ENCODE assay signal across 2 cellular contexts in the genomic region with DNA sequence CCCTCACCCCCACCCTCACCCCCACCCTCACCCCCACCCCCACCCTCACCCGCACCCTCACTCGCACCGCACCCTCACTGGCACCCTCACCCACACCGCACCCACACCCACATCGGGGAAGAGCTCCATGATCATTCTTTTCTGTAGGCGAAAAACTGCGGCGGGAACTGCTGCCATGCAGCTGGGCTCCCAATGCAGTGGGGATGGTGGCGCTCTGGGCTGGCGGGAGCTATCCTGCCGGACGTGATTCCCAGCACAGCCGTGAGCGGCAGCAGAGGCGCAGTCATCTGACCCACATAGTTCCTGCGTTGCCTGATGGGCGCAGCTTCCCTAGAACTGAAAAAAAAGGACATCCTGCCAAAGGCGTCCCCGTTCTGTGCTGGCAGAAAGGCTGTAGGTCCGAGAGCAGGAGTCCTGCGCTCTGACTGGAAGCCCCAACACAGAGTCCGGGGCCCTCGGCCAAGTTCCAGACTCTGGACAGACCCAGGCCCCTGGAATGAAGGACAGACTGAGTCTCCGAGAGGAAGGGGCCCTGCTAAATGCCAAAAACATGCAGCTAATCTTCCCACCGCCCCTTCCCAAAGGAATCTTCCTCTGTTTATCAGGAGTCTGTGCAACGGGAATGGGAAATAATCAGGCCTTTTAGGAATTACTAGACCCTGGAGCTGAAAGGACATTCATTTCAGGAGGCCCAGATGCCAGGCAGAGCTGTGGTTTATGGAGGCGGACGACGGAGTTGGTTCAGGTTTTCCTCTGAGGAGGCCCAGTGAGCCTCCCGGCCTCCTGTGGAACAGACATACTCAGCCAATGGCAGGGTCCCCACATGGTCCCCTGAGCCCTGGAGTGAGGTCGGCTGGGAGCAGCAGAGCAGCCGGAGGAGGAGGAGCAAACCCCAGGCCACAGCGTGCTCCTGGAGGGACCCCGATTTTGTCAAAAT.
A peak's percentile ranks its signal among the peaks of the same experiment; 100 is the strongest.
TF ChIP-seq lines count a peak whose summit lies in the region.

No MANE protein-coding gene starts in this region.

TF ChIP-seq in Ishikawa, 13 proteins besides CTCF, POLR2A, EP300 and RAD21:
- no peak for TF ChIP-seq TAF1 (IDR thresholded peaks at IDR 0.05; ENCODE audit: low read depth)
- TF ChIP-seq TCF12 (IDR thresholded peaks at IDR 0.05; ENCODE audit: low read depth) = 0 out of 2 replicates have a peak, but pooled peaks have one; percentile 44
- TF ChIP-seq TEAD4 (IDR thresholded peaks at IDR 0.05) = peak; percentile 33; the same call in 1 of the 2 replicates
- TF ChIP-seq, protein P1, sequence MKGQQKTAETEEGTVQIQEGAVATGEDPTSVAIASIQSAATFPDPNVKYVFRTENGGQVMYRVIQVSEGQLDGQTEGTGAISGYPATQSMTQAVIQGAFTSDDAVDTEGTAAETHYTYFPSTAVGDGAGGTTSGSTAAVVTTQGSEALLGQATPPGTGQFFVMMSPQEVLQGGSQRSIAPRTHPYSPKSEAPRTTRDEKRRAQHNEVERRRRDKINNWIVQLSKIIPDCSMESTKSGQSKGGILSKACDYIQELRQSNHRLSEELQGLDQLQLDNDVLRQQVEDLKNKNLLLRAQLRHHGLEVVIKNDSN (IDR thresholded peaks at IDR 0.05) = peak; percentile 85
- TF ChIP-seq YY1 (IDR thresholded peaks at IDR 0.05; ENCODE audit: low read depth) = peak; percentile 69
- TF ChIP-seq, protein P2, sequence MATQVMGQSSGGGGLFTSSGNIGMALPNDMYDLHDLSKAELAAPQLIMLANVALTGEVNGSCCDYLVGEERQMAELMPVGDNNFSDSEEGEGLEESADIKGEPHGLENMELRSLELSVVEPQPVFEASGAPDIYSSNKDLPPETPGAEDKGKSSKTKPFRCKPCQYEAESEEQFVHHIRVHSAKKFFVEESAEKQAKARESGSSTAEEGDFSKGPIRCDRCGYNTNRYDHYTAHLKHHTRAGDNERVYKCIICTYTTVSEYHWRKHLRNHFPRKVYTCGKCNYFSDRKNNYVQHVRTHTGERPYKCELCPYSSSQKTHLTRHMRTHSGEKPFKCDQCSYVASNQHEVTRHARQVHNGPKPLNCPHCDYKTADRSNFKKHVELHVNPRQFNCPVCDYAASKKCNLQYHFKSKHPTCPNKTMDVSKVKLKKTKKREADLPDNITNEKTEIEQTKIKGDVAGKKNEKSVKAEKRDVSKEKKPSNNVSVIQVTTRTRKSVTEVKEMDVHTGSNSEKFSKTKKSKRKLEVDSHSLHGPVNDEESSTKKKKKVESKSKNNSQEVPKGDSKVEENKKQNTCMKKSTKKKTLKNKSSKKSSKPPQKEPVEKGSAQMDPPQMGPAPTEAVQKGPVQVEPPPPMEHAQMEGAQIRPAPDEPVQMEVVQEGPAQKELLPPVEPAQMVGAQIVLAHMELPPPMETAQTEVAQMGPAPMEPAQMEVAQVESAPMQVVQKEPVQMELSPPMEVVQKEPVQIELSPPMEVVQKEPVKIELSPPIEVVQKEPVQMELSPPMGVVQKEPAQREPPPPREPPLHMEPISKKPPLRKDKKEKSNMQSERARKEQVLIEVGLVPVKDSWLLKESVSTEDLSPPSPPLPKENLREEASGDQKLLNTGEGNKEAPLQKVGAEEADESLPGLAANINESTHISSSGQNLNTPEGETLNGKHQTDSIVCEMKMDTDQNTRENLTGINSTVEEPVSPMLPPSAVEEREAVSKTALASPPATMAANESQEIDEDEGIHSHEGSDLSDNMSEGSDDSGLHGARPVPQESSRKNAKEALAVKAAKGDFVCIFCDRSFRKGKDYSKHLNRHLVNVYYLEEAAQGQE (IDR thresholded peaks at IDR 0.05; ENCODE audit: low read depth) = no peak
- TF ChIP-seq, protein P3, sequence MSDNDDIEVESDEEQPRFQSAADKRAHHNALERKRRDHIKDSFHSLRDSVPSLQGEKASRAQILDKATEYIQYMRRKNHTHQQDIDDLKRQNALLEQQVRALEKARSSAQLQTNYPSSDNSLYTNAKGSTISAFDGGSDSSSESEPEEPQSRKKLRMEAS (IDR thresholded peaks at IDR 0.05) = peak; percentile 49; the same call in 1 of the 2 replicates

TF ChIP-seq in H1, 55 proteins besides CTCF, POLR2A, EP300 and RAD21:
- TF ChIP-seq, protein P4, sequence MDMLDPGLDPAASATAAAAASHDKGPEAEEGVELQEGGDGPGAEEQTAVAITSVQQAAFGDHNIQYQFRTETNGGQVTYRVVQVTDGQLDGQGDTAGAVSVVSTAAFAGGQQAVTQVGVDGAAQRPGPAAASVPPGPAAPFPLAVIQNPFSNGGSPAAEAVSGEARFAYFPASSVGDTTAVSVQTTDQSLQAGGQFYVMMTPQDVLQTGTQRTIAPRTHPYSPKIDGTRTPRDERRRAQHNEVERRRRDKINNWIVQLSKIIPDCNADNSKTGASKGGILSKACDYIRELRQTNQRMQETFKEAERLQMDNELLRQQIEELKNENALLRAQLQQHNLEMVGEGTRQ (IDR thresholded peaks at IDR 0.05; ENCODE audit: low read length) = peak; percentile 33; the same call in 1 of the 2 replicates
- TF ChIP-seq, protein P5, sequence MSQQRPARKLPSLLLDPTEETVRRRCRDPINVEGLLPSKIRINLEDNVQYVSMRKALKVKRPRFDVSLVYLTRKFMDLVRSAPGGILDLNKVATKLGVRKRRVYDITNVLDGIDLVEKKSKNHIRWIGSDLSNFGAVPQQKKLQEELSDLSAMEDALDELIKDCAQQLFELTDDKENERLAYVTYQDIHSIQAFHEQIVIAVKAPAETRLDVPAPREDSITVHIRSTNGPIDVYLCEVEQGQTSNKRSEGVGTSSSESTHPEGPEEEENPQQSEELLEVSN (IDR thresholded peaks at IDR 0.05) = 0 out of 2 replicates have a peak, but pooled peaks have one; percentile 23
- TF ChIP-seq SUZ12 (IDR thresholded peaks at IDR 0.05; ENCODE audit: low read length) = no peak
- TF ChIP-seq GABPA (IDR thresholded peaks at IDR 0.05; ENCODE audit: borderline replicate concordance, insufficient read depth, low read length) = peak; percentile 19; the same call in 1 of the 2 replicates
- no peak for TF ChIP-seq RFX5 (IDR thresholded peaks at IDR 0.05; ENCODE audit: borderline replicate concordance, low read depth, low read length)
